Comparison of ENCODE assay signal across 10 cellular contexts in the genomic region with DNA sequence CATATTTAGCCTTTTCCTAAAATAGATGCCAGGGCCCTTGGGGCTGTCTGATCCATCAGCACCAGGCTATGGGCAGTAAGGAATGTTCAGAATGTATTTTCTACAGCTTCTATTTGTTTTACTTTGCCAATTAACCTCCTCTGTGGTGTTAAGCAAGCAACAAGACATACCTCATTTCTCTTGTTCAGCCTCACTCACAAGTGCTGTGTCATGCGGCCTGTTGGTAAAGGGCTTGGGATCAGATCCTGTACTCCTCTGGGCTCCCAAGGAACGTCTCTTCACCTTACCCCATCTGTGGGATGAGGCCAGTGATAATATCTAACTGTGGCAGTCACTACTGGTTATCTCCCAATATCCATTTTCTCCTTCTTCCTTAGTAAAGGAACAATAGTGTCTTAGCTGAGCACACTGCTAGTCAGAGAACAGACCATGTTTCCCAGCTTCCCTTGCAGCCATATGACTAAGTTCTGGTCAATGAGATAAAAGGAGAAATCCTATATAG. TPM values are rescaled to one million over a fixed set of nuclear protein-coding genes. Genes with fewer than 3 reads are reported as not detected.
A peak's percentile ranks its signal among the peaks of the same experiment; 100 is the strongest.
DNase-seq lines count a peak whose midpoint lies in the region; TF ChIP-seq lines count a peak whose summit lies in the region.
"Had no signal": no experiment of that assay in that cellular context is flagged by ENCODE, and none has a peak within 500 bp of the region (broad histone marks: within the 10 kb centered on the region; RNA-seq: fewer than 3 reads in every experiment).

No MANE protein-coding gene starts in this region.

- H3K4me1 ChIP-seq in breast epithelium, result peaks cover under 1 to 8% of the 10 kb centered on the region in 2 donors
- peaks cover 17 to 34% of the 10 kb centered on the region in 2 donors for H3K4me1 ChIP-seq in thyroid gland
- H3K4me1 ChIP-seq in uterus, result peaks cover 11 to 12% of the 10 kb centered on the region in 2 donors

- H3K36me3 ChIP-seq in breast epithelium, result no peaks in the 10 kb centered on the region
- H3K36me3 ChIP-seq in thyroid gland, result no peaks in the 10 kb centered on the region
- no peaks in the 10 kb centered on the region for H3K36me3 ChIP-seq in uterus

- DNase-seq in LHCN-M2 (ENCODE audit: low read depth), result peak; percentile 91
- DNase-seq in breast epithelium (ENCODE audit: low spot score in 2 of 2), result peak in 1 of 2 donors; percentile 57
- peak; percentile 90 for DNase-seq in iris pigment epithelial cell (ENCODE audit: low read depth)
- peak in 1 of 2 donors; percentile 35 for DNase-seq in thyroid gland
- no peak for DNase-seq in uterus
- no peak for DNase-seq in GOT3 (lab: John Stamatoyannopoulos, UW)
- no peak for DNase-seq in stimulated activated CD4-positive, alpha-beta T cell treated with anti-CD3 and anti-CD28 coated beads, Interleukin-4, amount 100 ng/mL, for 1 hour
- DNase-seq: activated CD4-positive, alpha-beta T cell treated with anti-CD3 and anti-CD28 coated beads for 4 hours; glutamatergic neuron; occipital lobe had no signal

- no peak for TF ChIP-seq CTCF in breast epithelium (IDR thresholded peaks at IDR 0.05)
- TF ChIP-seq CTCF in thyroid gland (IDR thresholded peaks at IDR 0.05), result no peak
- TF ChIP-seq CTCF in uterus (IDR thresholded peaks at IDR 0.05), result no peak

- WGBS in thyroid gland, 2 donors, result 75 to 81% methylated on average over 2 of the region's 2 CpGs

- no peaks in the 10 kb centered on the region for H3K9me3 ChIP-seq in breast epithelium
- H3K9me3 ChIP-seq in thyroid gland, result no peaks in the 10 kb centered on the region
- H3K9me3 ChIP-seq in uterus, result no peaks in the 10 kb centered on the region

- H3K27me3 ChIP-seq in breast epithelium (no peaks in the 10 kb centered on the region), thyroid gland (no peaks in the 10 kb centered on the region), uterus (no peaks in the 10 kb centered on the region)

- H3K27ac ChIP-seq in breast epithelium, result peak overlapping the region; percentile 86 to 87
- peak overlapping the region in 2 of 3 donors; percentile 60 to 78 for H3K27ac ChIP-seq in thyroid gland
- H3K27ac ChIP-seq in uterus, result peak overlapping the region in 1 of 2 donors; percentile 45

- intact Hi-C loops in breast epithelium (cut with DNase I; ENCODE audit: low total_unique reads) (no loop called here), thyroid gland (cut with DNase I) (no loop called here), uterus (cut with DNase I; ENCODE audit: low total_unique reads) (no loop called here)

- no peak overlapping the region for H3K4me3 ChIP-seq in breast epithelium
- H3K4me3 ChIP-seq in thyroid gland (replicated peaks in 1 of 3), result no peak overlapping the region
- no peak overlapping the region for H3K4me3 ChIP-seq in uterus

- TF ChIP-seq POLR2A in breast epithelium (IDR thresholded peaks at IDR 0.05), result no peak
- peak in 1 of 2 donors; percentile 56 for TF ChIP-seq POLR2A in thyroid gland (IDR thresholded peaks at IDR 0.05)
- TF ChIP-seq POLR2A in uterus (IDR thresholded peaks at IDR 0.05), result no peak

RNA-seq across cellular contexts. Expression of a gene that starts 7.0 kb away (rescaled TPM):
- total RNA-seq in LHCN-M2 (2014; rRNA removed) (218 and 254 TPM in 2 replicates), breast epithelium (100 to 1,000 TPM; 180 to 384 (median 272) TPM), thyroid gland (100 to 1,000 TPM; 504 to 681 (median 560) TPM), uterus (100 to 1,000 TPM; 294 to 674 (median 623) TPM)
- 559 TPM for polyA plus RNA-seq in LHCN-M2 (2012)

RNA-seq across cellular contexts. Expression of a gene that starts 31.7 kb away (rescaled TPM):
- 4.7 and 6.6 TPM in 2 replicates for total RNA-seq in LHCN-M2 (2014; rRNA removed)
- 6.4 TPM for polyA plus RNA-seq in LHCN-M2 (2012)
- total RNA-seq in breast epithelium, result 1 to 10 TPM in 2 of 3 donors, under 1 TPM in 1; 0.80 to 2.8 (median 1.6) TPM
- total RNA-seq in thyroid gland, result 1 to 10 TPM; 2.7 to 8.7 (median 4.2) TPM
- 1 to 10 TPM; 1.5 to 5.1 (median 3.1) TPM for total RNA-seq in uterus

Comparison
In these comparisons a context has a peak if more than half of its experiments do, and no peak if none do; other contexts are left out.
1. DNase-seq: peak in LHCN-M2 (single experiment) and iris pigment epithelial cell (single experiment); none in uterus (0 of 2), GOT3 (single experiment) and stimulated activated CD4-positive, alpha-beta T cell treated with anti-CD3 and anti-CD28 coated beads, Interleukin-4, amount 100 ng/mL, for 1 hour (single experiment).